In genomic region chr3:13863929-13864595, GRCh38 we compare ENCODE assay signal across 20 cellular contexts. TPM values are rescaled to one million over a fixed set of nuclear protein-coding genes. Genes with fewer than 3 reads are reported as not detected.
"Had no signal": no experiment of that assay in that cellular context is flagged by ENCODE, and none has a peak within 500 bp of the region (broad histone marks: within the 10 kb centered on the region; RNA-seq: fewer than 3 reads in every experiment).

No MANE protein-coding gene starts in this region.

- H3K27ac Mint-ChIP-seq: activated CD4-positive, alpha-beta T cell treated with anti-CD3 and anti-CD28 coated beads for 36 hours; activated CD8-positive, alpha-beta T cell treated with anti-CD3 and anti-CD28 coated beads, Interleukin-2, amount 10 ng/mL, durations not matched to agents 7 days and 5 days; activated T-cell treated with anti-CD3 and anti-CD28 coated beads, Interleukin-2, amount 50 U/mL, for 72 hours; nephron; stimulated activated naive CD8-positive, alpha-beta T cell treated with anti-CD3 and anti-CD28 coated beads, Interleukin-15, amount 100 ng/mL, for 72 hours; type B pancreatic cell had no signal

- DNase-seq: activated CD4-positive, alpha-beta T cell treated with anti-CD3 and anti-CD28 coated beads for 36 hours; activated CD8-positive, alpha-beta memory T cell treated with anti-CD3 and anti-CD28 coated beads, Interleukin-2, amount 50 U/mL, for 4 hours; activated CD8-positive, alpha-beta T cell treated with anti-CD3 and anti-CD28 coated beads, Interleukin-2, amount 10 ng/mL, durations not matched to agents 7 days and 5 days; activated gamma-delta T cell treated with Interleukin-2 at 50 U/mL for 16 hours; activated T-cell treated with anti-CD3 and anti-CD28 coated beads, Interleukin-2, amount 50 U/mL, for 72 hours; heart right ventricle; islet precursor cell; left ventricle myocardium inferior; mesendoderm; SK-N-SH; stimulated activated naive CD8-positive, alpha-beta T cell treated with anti-CD3 and anti-CD28 coated beads, Interleukin-15, amount 100 ng/mL, for 72 hours; T-helper 2 cell had no signal

- H3K36me3 ChIP-seq: gastroesophageal sphincter, heart right ventricle, left ventricle myocardium inferior had no signal

- ATAC-seq: activated CD4-positive, alpha-beta T cell treated with anti-CD3 and anti-CD28 coated beads for 36 hours; activated CD8-positive, alpha-beta T cell treated with anti-CD3 and anti-CD28 coated beads, Interleukin-2, amount 10 ng/mL, durations not matched to agents 7 days and 5 days; activated T-cell treated with anti-CD3 and anti-CD28 coated beads, Interleukin-2, amount 50 U/mL, for 72 hours; gastroesophageal sphincter; heart right ventricle; sciatic nerve; stimulated activated naive CD8-positive, alpha-beta T cell treated with anti-CD3 and anti-CD28 coated beads, Interleukin-15, amount 100 ng/mL, for 72 hours had no signal

- H3K9me3 Mint-ChIP-seq: activated T-cell treated with anti-CD3 and anti-CD28 coated beads, Interleukin-2, amount 50 U/mL, for 72 hours; nephron; stimulated activated naive CD8-positive, alpha-beta T cell treated with anti-CD3 and anti-CD28 coated beads, Interleukin-15, amount 100 ng/mL, for 72 hours; type B pancreatic cell had no signal

- H3K27ac ChIP-seq: gastroesophageal sphincter, heart right ventricle, left ventricle myocardium inferior had no signal

- H3K9ac ChIP-seq: SK-N-SH had no signal

- H3K4me1 ChIP-seq: gastroesophageal sphincter, heart right ventricle, left ventricle myocardium inferior had no signal

- H3K4me3 Mint-ChIP-seq: activated CD4-positive, alpha-beta T cell treated with anti-CD3 and anti-CD28 coated beads for 36 hours; activated CD8-positive, alpha-beta T cell treated with anti-CD3 and anti-CD28 coated beads, Interleukin-2, amount 10 ng/mL, durations not matched to agents 7 days and 5 days; activated T-cell treated with anti-CD3 and anti-CD28 coated beads, Interleukin-2, amount 50 U/mL, for 72 hours; nephron; stimulated activated naive CD8-positive, alpha-beta T cell treated with anti-CD3 and anti-CD28 coated beads, Interleukin-15, amount 100 ng/mL, for 72 hours; type B pancreatic cell had no signal

- H3K4me2 ChIP-seq: SK-N-SH had no signal

- H3K27me3 Mint-ChIP-seq: activated CD4-positive, alpha-beta T cell treated with anti-CD3 and anti-CD28 coated beads for 36 hours; stimulated activated naive CD8-positive, alpha-beta T cell treated with anti-CD3 and anti-CD28 coated beads, Interleukin-15, amount 100 ng/mL, for 72 hours had no signal

- H3K36me3 Mint-ChIP-seq: type B pancreatic cell had no signal

- H3K4me3 ChIP-seq: gastroesophageal sphincter, heart right ventricle, left ventricle myocardium inferior had no signal

- H3K9me3 ChIP-seq: gastroesophageal sphincter, heart right ventricle, left ventricle myocardium inferior, SK-N-SH had no signal

- H3K4me1 Mint-ChIP-seq: nephron had no signal

RNA-seq across cellular contexts. Expression of gene WNT7A, which starts 15.8 kb away (rescaled TPM):
- total RNA-seq: activated CD8-positive, alpha-beta T cell treated with anti-CD3 and anti-CD28 coated beads, Interleukin-2, amount 10 ng/mL, durations not matched to agents 7 days and 5 days; aorta; dermis microvascular lymphatic vessel endothelial cell; heart right ventricle; left ventricle myocardium inferior; osteocyte; pulmonary artery endothelial cell; sciatic nerve had no signal
- polyA plus RNA-seq: aorta, heart right ventricle, SK-N-SH had no signal
